8 cellular contexts compared by ENCODE assay signal in genomic region chr5:43040287-43041098, GRCh38. TPM values are rescaled to one million over a fixed set of nuclear protein-coding genes. Genes with fewer than 3 reads are reported as not detected.
DNase-seq lines count a peak whose midpoint lies in the region; ATAC-seq and TF ChIP-seq lines count a peak whose summit lies in the region.

A gene with protein sequence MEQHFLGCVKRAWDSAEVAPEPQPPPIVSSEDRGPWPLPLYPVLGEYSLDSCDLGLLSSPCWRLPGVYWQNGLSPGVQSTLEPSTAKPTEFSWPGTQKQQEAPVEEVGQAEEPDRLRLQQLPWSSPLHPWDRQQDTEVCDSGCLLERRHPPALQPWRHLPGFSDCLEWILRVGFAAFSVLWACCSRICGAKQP (minus strand): TSS chr5:43040319. CDS start chr5:43040046, 273 bp downstream.

- H4K20me1 ChIP-seq in IMR-90 (ENCODE audit: insufficient read depth, low read length) (peaks cover 7% of the 10 kb centered on the region; the same call in 1 of the 2 replicates), OCI-LY3 (ENCODE audit: insufficient read depth, low read length) (no peaks in the 10 kb centered on the region)

- H4K91ac ChIP-seq in IMR-90 (ENCODE audit: insufficient read depth, low read depth, low read length), result peak within 1 kb of the TSS; percentile 70

- ATAC-seq in GM21526 (IDR thresholded peaks at IDR 0.05; ENCODE audit: low FRiP score, unreplicated experiment) (peak; percentile 50), IMR-90 (ENCODE audit: low read depth) (peak; percentile 52)

- H2AFZ ChIP-seq in IMR-90 (replicated peaks; ENCODE audit: low read length, poor library complexity) (peak within 1 kb of the TSS; percentile 83), OCI-LY3 (ENCODE audit: low read depth, low read length) (peak within 1 kb of the TSS; percentile 97)

- peak within 1 kb of the TSS; percentile 96 for H3K14ac ChIP-seq in IMR-90 (replicated peaks; ENCODE audit: low read depth, low read length)

- BruUV-seq in IMR-90 (replicated peaks; lab: Mats Ljungman, UMichigan), result no TSS peak

- peak within 1 kb of the TSS; percentile 95 for H3K56ac ChIP-seq in IMR-90 (ENCODE audit: extremely low read depth, insufficient read depth, low read length)

- H2BK120ac ChIP-seq in IMR-90 (ENCODE audit: low read depth, low read length), result peak within 1 kb of the TSS; percentile 46

- H3K36me3 ChIP-seq in IMR-90 (ENCODE audit: control insufficient read depth, insufficient read depth, low read length) (no peaks in the 10 kb centered on the region), OCI-LY3 (replicated peaks; ENCODE audit: low read depth, low read length) (no peaks in the 10 kb centered on the region), muscle layer of duodenum (ENCODE audit: control insufficient read depth in 1 of 2, insufficient read depth in 2 of 2, low read length in 2 of 2) (peaks cover 0 to 11% of the 10 kb centered on the region in 2 donors)

- H2BK15ac ChIP-seq in IMR-90 (ENCODE audit: low read depth, low read length), result peak within 1 kb of the TSS; percentile 40; the same call in 2 of the 3 replicates

- peak within 1 kb of the TSS; percentile 98 for H3K23ac ChIP-seq in IMR-90 (ENCODE audit: low read depth, low read length)

- dilution Hi-C loops in IMR-90 (cut with HindIII; ENCODE audit: low sequenced_read_pairs, unreplicated experiment), result no loop called here

- POLR2A ChIA-PET in IMR-90 (lab: Charles Lee; ENCODE audit: unreplicated experiment), result interaction anchor here (0.7 to 3.3 kb wide), 7 partner anchors 21 to 1442 kb away, joined by 3 to 16 read pairs (median 4); no protein-coding TSS in a partner anchor

- H2BK5ac ChIP-seq in IMR-90 (ENCODE audit: low read depth, low read length, poor library complexity, severe bottlenecking), result peak within 1 kb of the TSS; percentile 92

- TF ChIP-seq RAD21 in IMR-90 (IDR thresholded peaks at IDR 0.05; ENCODE audit: low read length), result peak; percentile 76

- DNase-seq in DMS153 (lab: John Stamatoyannopoulos, UW) (peak; percentile 99), IMR-90 (peak; percentile 97), activated T-cell treated with anti-CD3 and anti-CD28 coated beads for 1 hour (ENCODE audit: low read depth) (peak; percentile 82), epithelial cell of proximal tubule (ENCODE audit: low read depth) (no peak)
- DNase-seq in stimulated activated CD8-positive, alpha-beta memory T cell treated with anti-CD3 and anti-CD28 coated beads, Interleukin-7, amount 100 ng/mL, for 48 hours (ENCODE audit: extremely low read depth in 1 of 2, low read depth in 1 of 2), result peak; percentile 82 to 90

- H3K4me3 ChIP-seq in IMR-90 (ENCODE audit: insufficient read depth, low read depth, low read length), result peak within 1 kb of the TSS; percentile 95
- H3K4me3 ChIP-seq in OCI-LY3 (ENCODE audit: low read length), result peak within 1 kb of the TSS; percentile 88
- H3K4me3 ChIP-seq in epithelial cell of proximal tubule (ENCODE audit: low read depth, low read length), result peak within 1 kb of the TSS; percentile 68
- peak within 1 kb of the TSS; percentile 72 to 74 for H3K4me3 ChIP-seq in muscle layer of duodenum (ENCODE audit: low read depth in 1 of 2, low read length in 2 of 2)

- 0 out of 2 replicates have a peak, but pooled peaks cover 5% of the 10 kb centered on the region for H3K9me1 ChIP-seq in IMR-90 (ENCODE audit: insufficient read depth, low read length)

- H2AK9ac ChIP-seq in IMR-90 (replicated peaks; ENCODE audit: low read depth, low read length, poor library complexity), result peak within 1 kb of the TSS; percentile 88

- no peak for TF ChIP-seq POLR2A in IMR-90 (IDR thresholded peaks at IDR 0.05; ENCODE audit: low read depth, low read length)

- WGBS in IMR-90 (ENCODE audit: extremely low coverage in 2 of 2, insufficient read length in 1 of 2), 2 experiments, result 2% methylated on average over 25 of the region's 47 CpGs; no CpG with 5 or more reads in 1 of the 2 experiments

- no peaks in the 10 kb centered on the region for H3K79me2 ChIP-seq in OCI-LY3 (ENCODE audit: low read length)

- intact Hi-C loops in IMR-90 (cut with micrococcal nuclease), result loop anchor here (1.0 to 5.0 kb wide), 7 partner anchors 22 to 1138 kb away; partner anchors contain the start of gene RIMOC1

- H3K9me3 ChIP-seq in IMR-90 (ENCODE audit: control insufficient read depth, insufficient read depth, low read length) (no peaks in the 10 kb centered on the region), OCI-LY3 (ENCODE audit: insufficient read depth, low read length) (no peaks in the 10 kb centered on the region), muscle layer of duodenum (ENCODE audit: control insufficient read depth in 1 of 2, low read length in 2 of 2) (peaks cover 0 to 2% of the 10 kb centered on the region in 2 donors)

- in situ Hi-C loops in IMR-90 (cut with MboI; ENCODE audit: low sequenced_read_pairs), result no loop called here

- H3K9ac ChIP-seq in IMR-90 (ENCODE audit: low read depth, low read length) (peak within 1 kb of the TSS; percentile 90), OCI-LY3 (ENCODE audit: low read length) (peak within 1 kb of the TSS; percentile 84)

- H3K4ac ChIP-seq in IMR-90 (ENCODE audit: low read depth, low read length), result peak within 1 kb of the TSS; percentile 95

- H3K27me3 ChIP-seq in IMR-90 (ENCODE audit: control insufficient read depth, insufficient read depth, low read length) (no peaks in the 10 kb centered on the region), OCI-LY3 (ENCODE audit: low read depth, low read length) (no peaks in the 10 kb centered on the region), muscle layer of duodenum (ENCODE audit: low read depth, low read length) (peaks cover 42% of the 10 kb centered on the region)

- CTCF ChIA-PET in IMR-90 (lab: Yijun Ruan, JAX), result interaction anchor here (0.8 to 1.8 kb wide), 6 partner anchors 31 to 132 kb away, joined by 4 to 14 read pairs (median 7); no protein-coding TSS in a partner anchor

- peak; percentile 84 for TF ChIP-seq CTCF in IMR-90 (conservative IDR thresholded peaks at IDR 0.05; ENCODE audit: low read depth, low read length)
- peak; percentile 53 for TF ChIP-seq CTCF in OCI-LY3 (IDR thresholded peaks at IDR 0.05; ENCODE audit: low read depth, low read length)
- TF ChIP-seq CTCF in epithelial cell of proximal tubule (conservative IDR thresholded peaks at IDR 0.05; ENCODE audit: low read depth, low read length), result peak; percentile 77

- peak within 1 kb of the TSS; percentile 94 for H3K18ac ChIP-seq in IMR-90 (ENCODE audit: low read depth, low read length)

- H2BK20ac ChIP-seq in IMR-90 (ENCODE audit: low read depth, low read length), result peak within 1 kb of the TSS; percentile 44

- H3K4me1 ChIP-seq in IMR-90 (ENCODE audit: control insufficient read depth, insufficient read depth, low read length) (peaks cover 6% of the 10 kb centered on the region), OCI-LY3 (ENCODE audit: low read length) (peaks cover 5% of the 10 kb centered on the region; the same call in 1 of the 2 replicates), muscle layer of duodenum (ENCODE audit: control insufficient read depth in 1 of 2, insufficient read depth in 2 of 2, low read length in 2 of 2) (peaks cover 0 to 32% of the 10 kb centered on the region in 2 donors)

- peak within 1 kb of the TSS; percentile 87 for H3K4me2 ChIP-seq in IMR-90 (ENCODE audit: low read depth, low read length)
- H3K4me2 ChIP-seq in OCI-LY3 (ENCODE audit: low read length), result peak within 1 kb of the TSS; percentile 94

- peak within 1 kb of the TSS; percentile 44 to 79 for H4K8ac ChIP-seq in IMR-90 (ENCODE audit: low read depth in 2 of 2, low read length in 2 of 2)

- H2AK5ac ChIP-seq in IMR-90 (ENCODE audit: low read depth, low read length), result peak within 1 kb of the TSS; percentile 50

- peak within 1 kb of the TSS; percentile 88 for H3K27ac ChIP-seq in IMR-90 (ENCODE audit: insufficient read depth, low read length)
- H3K27ac ChIP-seq in OCI-LY3 (ENCODE audit: low read length), result peak within 1 kb of the TSS; percentile 76
- peak within 1 kb of the TSS; percentile 88 for H3K27ac ChIP-seq in muscle layer of duodenum (ENCODE audit: low read length)

- H4K5ac ChIP-seq in IMR-90 (ENCODE audit: low read depth, low read length), result peak within 1 kb of the TSS; percentile 51

- H3K79me1 ChIP-seq in IMR-90 (ENCODE audit: low read depth in 1 of 2, low read length in 2 of 2), result peaks cover 14 to 49% of the 10 kb centered on the region in 2 experiments

TF ChIP-seq in IMR-90, 13 proteins besides CTCF, POLR2A, EP300 and RAD21 (continues in another document):
- TF ChIP-seq RFX5 (IDR thresholded peaks at IDR 0.05; ENCODE audit: low read depth, low read length) (no peak), CEBPB (IDR thresholded peaks at IDR 0.05; ENCODE audit: low read depth, low read length) (peak; percentile 63; the same call in 1 of the 2 replicates), BHLHE40 (IDR thresholded peaks at IDR 0.05; ENCODE audit: low read depth, low read length) (no peak), SMC3 (IDR thresholded peaks at IDR 0.05; ENCODE audit: low read depth, low read length) (peak; percentile 48), NFE2L2 (IDR thresholded peaks at IDR 0.05; ENCODE audit: low read depth, low read length) (no peak), FOS (IDR thresholded peaks at IDR 0.05; ENCODE audit: low read depth, low read length) (no peak), MAFK (IDR thresholded peaks at IDR 0.05; ENCODE audit: low read depth, low read length) (no peak; the same call in 1 of the 2 replicates), USF2 (IDR thresholded peaks at IDR 0.05; ENCODE audit: low read depth, low read length) (no peak)
- TF ChIP-seq, protein P1, sequence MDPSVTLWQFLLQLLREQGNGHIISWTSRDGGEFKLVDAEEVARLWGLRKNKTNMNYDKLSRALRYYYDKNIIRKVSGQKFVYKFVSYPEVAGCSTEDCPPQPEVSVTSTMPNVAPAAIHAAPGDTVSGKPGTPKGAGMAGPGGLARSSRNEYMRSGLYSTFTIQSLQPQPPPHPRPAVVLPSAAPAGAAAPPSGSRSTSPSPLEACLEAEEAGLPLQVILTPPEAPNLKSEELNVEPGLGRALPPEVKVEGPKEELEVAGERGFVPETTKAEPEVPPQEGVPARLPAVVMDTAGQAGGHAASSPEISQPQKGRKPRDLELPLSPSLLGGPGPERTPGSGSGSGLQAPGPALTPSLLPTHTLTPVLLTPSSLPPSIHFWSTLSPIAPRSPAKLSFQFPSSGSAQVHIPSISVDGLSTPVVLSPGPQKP (IDR thresholded peaks at IDR 0.05; ENCODE audit: borderline replicate concordance, low read depth, low read length), result no peak

RNA-seq across cellular contexts. Expression of the gene that starts here (rescaled TPM):
- total RNA-seq in IMR-90 (2012; rRNA removed) (1.3 and 1.4 TPM in 2 replicates), epithelial cell of proximal tubule (0.35 and 2.2 TPM in 2 replicates)
- 2.5 and 3.6 TPM in 2 replicates for polyA plus RNA-seq in IMR-90 (2012; rRNA removed)
- 3.5 and 4.5 TPM in 2 replicates for polyA plus RNA-seq in IMR-90 (2012; cell fraction: cytosol; rRNA removed)
- 3.9 and 4.1 TPM in 2 replicates for polyA plus RNA-seq in IMR-90 (2012; cell fraction: nucleus; rRNA removed; ENCODE audit: low replicate concordance)
